Comparison of ENCODE assay signal across 1 cellular context in the genomic region with DNA sequence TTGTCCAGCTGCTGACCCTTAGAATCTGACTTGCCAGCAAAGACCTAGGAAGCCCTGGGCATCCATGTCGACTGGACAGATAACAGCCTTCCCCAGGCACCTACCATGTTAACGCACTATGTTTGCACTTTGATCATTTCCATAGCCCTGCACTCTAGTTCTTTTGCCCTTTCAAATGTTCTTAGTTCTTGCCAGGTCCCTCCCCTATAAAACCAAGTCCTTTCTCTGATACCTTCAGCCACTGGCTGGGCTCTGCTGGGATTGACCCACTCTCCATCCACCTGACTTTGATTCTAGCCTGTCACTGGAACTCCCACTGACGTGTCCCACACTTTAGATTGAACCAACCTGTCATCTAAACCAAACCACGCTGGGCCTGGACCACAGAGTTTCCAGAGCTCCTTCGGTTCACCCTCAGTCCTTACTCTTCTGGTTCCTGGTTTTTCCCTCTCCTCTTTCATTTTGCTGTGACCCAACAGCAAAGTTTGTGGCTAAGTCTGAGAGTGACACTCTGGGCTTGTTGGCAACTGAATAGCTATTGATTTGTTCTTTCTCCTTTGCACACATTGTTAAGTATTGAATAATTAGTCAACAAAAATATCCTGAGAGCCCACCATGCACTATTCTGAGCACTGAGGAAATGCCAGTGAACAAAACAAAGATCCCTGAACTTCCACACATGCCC.
TF ChIP-seq lines count a peak whose summit lies in the region.

No MANE protein-coding gene starts in this region.

TF ChIP-seq in GM12878, 131 proteins besides CTCF, POLR2A, EP300 and RAD21:
- TF ChIP-seq SMAD1 (IDR thresholded peaks at IDR 0.05; ENCODE audit: low read depth, partially characterized antibody) = no peak
- TF ChIP-seq RFX5 (IDR thresholded peaks at IDR 0.05; ENCODE audit: low read depth, low read length) = no peak
- TF ChIP-seq ZNF274 (IDR thresholded peaks at IDR 0.05; ENCODE audit: insufficient read depth, insufficient read length) = no peak
- TF ChIP-seq PAX8 (IDR thresholded peaks at IDR 0.05) = no peak
- TF ChIP-seq RCOR1 (conservative IDR thresholded peaks at IDR 0.05; ENCODE audit: low read depth, low read length) = no peak
- no peak for TF ChIP-seq SPI1 (IDR thresholded peaks at IDR 0.05; ENCODE audit: borderline replicate concordance, insufficient read depth, low read depth, low read length)
- no peak for TF ChIP-seq SMC3 (IDR thresholded peaks at IDR 0.05; ENCODE audit: borderline replicate concordance, low read length)
- TF ChIP-seq PRDM15 (CRISPR knock-in tag; IDR thresholded peaks at IDR 0.05) = no peak
- no peak for TF ChIP-seq KDM1A (IDR thresholded peaks at IDR 0.05; ENCODE audit: borderline replicate concordance)
- TF ChIP-seq EZH2 (IDR thresholded peaks at IDR 0.05; ENCODE audit: borderline replicate concordance, control insufficient read depth, low read depth, low read length) = no peak
- TF ChIP-seq CHD4 (IDR thresholded peaks at IDR 0.05) = no peak
- TF ChIP-seq SIN3A (IDR thresholded peaks at IDR 0.05; ENCODE audit: low read depth, low read length) = no peak
- TF ChIP-seq RUNX3 (IDR thresholded peaks at IDR 0.05; ENCODE audit: low read length) = peak; percentile 51; the same call in 1 of the 2 replicates
- no peak for TF ChIP-seq SUPT20H (IDR thresholded peaks at IDR 0.05; ENCODE audit: borderline replicate concordance, control insufficient read depth, low read depth, low read length)
- TF ChIP-seq, protein P1, sequence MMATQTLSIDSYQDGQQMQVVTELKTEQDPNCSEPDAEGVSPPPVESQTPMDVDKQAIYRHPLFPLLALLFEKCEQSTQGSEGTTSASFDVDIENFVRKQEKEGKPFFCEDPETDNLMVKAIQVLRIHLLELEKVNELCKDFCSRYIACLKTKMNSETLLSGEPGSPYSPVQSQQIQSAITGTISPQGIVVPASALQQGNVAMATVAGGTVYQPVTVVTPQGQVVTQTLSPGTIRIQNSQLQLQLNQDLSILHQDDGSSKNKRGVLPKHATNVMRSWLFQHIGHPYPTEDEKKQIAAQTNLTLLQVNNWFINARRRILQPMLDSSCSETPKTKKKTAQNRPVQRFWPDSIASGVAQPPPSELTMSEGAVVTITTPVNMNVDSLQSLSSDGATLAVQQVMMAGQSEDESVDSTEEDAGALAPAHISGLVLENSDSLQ (IDR thresholded peaks at IDR 0.05) = peak; percentile 21; the same call in 1 of the 2 replicates
- no peak for TF ChIP-seq SRF (IDR thresholded peaks at IDR 0.05; ENCODE audit: low read depth in 2 of 2, low read length in 2 of 2)
